In the genomic region with DNA sequence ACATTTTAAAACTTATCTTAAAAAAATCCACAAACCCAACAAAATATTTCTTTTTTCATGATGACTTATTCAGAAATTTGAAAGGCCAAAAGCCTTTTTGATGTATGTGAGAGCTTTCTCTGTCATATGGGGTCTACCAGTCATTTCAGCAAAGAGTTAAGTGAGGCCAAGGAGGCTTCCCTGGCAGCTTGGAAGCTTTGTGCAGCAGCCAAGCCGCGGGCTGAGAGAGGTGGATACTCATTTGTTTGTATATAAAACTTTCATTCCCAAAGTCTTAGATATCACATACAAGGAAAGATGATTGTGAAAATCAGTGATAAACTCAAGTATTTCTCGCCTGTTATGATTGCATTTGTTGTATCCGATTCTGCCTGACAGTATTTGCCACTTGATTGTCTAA, we compare ENCODE assay signal across 19 cellular contexts. TPM values are rescaled to one million over a fixed set of nuclear protein-coding genes. Genes with fewer than 3 reads are reported as not detected.
DNase-seq lines count a peak whose midpoint lies in the region; FAIRE-seq and TF ChIP-seq lines count a peak whose summit lies in the region.
"Had no signal": no experiment of that assay in that cellular context is flagged by ENCODE, and none has a peak within 500 bp of the region (broad histone marks: within the 10 kb centered on the region; RNA-seq: fewer than 3 reads in every experiment).

No MANE protein-coding gene starts in this region.

- no peak for FAIRE-seq in H1 (lab: Jason Lieb, UNC)

- no peaks in the 10 kb centered on the region for H3K23me2 ChIP-seq in H1 (ENCODE audit: low read depth, low read length)

- WGBS in H1 (ENCODE audit: extremely low coverage in 1 of 2, insufficient coverage in 1 of 2, insufficient read length in 1 of 2, insufficient replicate concordance in 2 of 2, low coverage in 1 of 2, low lambda C conversion rate in 2 of 2, missing lambda C conversion rate in 1 of 2), 2 experiments, result 83% methylated on average over 4 of the region's 4 CpGs; no CpG with 5 or more reads in 1 of the 2 experiments

- intact Hi-C loops in posterior vena cava (cut with DNase I), result loop anchor here (5.0 to 10.0 kb wide), 5 partner anchors 174 to 857 kb away; a partner anchor contains a TSS

- H2BK20ac ChIP-seq in H1 (ENCODE audit: low read length), result no peak overlapping the region

- H3K18ac ChIP-seq in H1 (ENCODE audit: extremely low read depth, low read length), result no peak overlapping the region

- H3K56ac ChIP-seq in H1 (replicated peaks; ENCODE audit: insufficient read length, low read depth, low read length), result no peak overlapping the region

- CTCF ChIA-PET in H1 (lab: Charles Lee; ENCODE audit: partially characterized antibody), result interaction anchor here (0.6 to 3.8 kb wide), 18 partner anchors 9 to 745 kb away, joined by 3 to 20 read pairs (median 4); a partner anchor contains a TSS

- no peak overlapping the region for H3K27ac Mint-ChIP-seq in activated T-cell treated with anti-CD3 and anti-CD28 coated beads, Interleukin-2, amount 50 U/mL, for 24 hours
- H3K27ac Mint-ChIP-seq: activated CD4-positive, alpha-beta T cell treated with anti-CD3 and anti-CD28 coated beads, Interleukin-2, amount 10 ng/mL, durations not matched to agents 24 days and 14 days; endodermal cell; memory B cell; nephron; stimulated activated naive B cell treated with anti-CD40 and anti-IgM and Interleukin-4, amounts not matched to agents 10 μg/mL and 1 μg/mL and 100 μg/mL, for 72 hours had no signal

- H3K9me3 ChIP-seq in H1 (ENCODE audit: insufficient read depth in 2 of 2, low read depth in 1 of 2, low read length in 1 of 2) (no peaks in the 10 kb centered on the region), neural cell (ENCODE audit: low read length) (no peaks in the 10 kb centered on the region)
- H3K9me3 ChIP-seq: ascending aorta, tibial nerve had no signal

- no peak overlapping the region for H3K4ac ChIP-seq in H1 (replicated peaks; ENCODE audit: insufficient read length, low read depth, low read length)

- TF ChIP-seq POLR2A in H1 (IDR thresholded peaks at IDR 0.05; ENCODE audit: control extremely low read depth in 1 of 2, low read depth in 2 of 2, low read length in 2 of 2), result no peak

- no peaks in the 10 kb centered on the region for H3K9me3 Mint-ChIP-seq in activated T-cell treated with anti-CD3 and anti-CD28 coated beads, Interleukin-2, amount 50 U/mL, for 24 hours
- H3K9me3 Mint-ChIP-seq: activated CD4-positive, alpha-beta T cell treated with anti-CD3 and anti-CD28 coated beads, Interleukin-2, amount 10 ng/mL, durations not matched to agents 24 days and 14 days; endodermal cell; memory B cell; nephron; stimulated activated naive B cell treated with anti-CD40 and anti-IgM and Interleukin-4, amounts not matched to agents 10 μg/mL and 1 μg/mL and 100 μg/mL, for 72 hours had no signal

- H3K27me3 Mint-ChIP-seq in activated T-cell treated with anti-CD3 and anti-CD28 coated beads, Interleukin-2, amount 50 U/mL, for 24 hours, result no peaks in the 10 kb centered on the region
- H3K27me3 Mint-ChIP-seq: activated CD4-positive, alpha-beta T cell treated with anti-CD3 and anti-CD28 coated beads, Interleukin-2, amount 10 ng/mL, durations not matched to agents 24 days and 14 days; memory B cell; stimulated activated naive B cell treated with anti-CD40 and anti-IgM and Interleukin-4, amounts not matched to agents 10 μg/mL and 1 μg/mL and 100 μg/mL, for 72 hours had no signal

- H2BK120ac ChIP-seq in H1 (replicated peaks; ENCODE audit: low read depth, low read length), result no peak overlapping the region

- H3K4me1 ChIP-seq in ACC112 (ENCODE audit: control insufficient read depth, insufficient read depth, low read length, unreplicated experiment) (no peaks in the 10 kb centered on the region), KMS-11 (ENCODE audit: low read depth, poor library complexity, severe bottlenecking) (peaks cover 15% of the 10 kb centered on the region), H1 (replicated peaks in 1 of 4; ENCODE audit: control insufficient read depth in 3 of 4, insufficient read depth in 4 of 4, low read length in 3 of 4) (no peaks in the 10 kb centered on the region)

- no peaks in the 10 kb centered on the region for H3K36me3 Mint-ChIP-seq in activated T-cell treated with anti-CD3 and anti-CD28 coated beads, Interleukin-2, amount 50 U/mL, for 24 hours (ENCODE audit: low read depth)
- H3K36me3 Mint-ChIP-seq: memory B cell; stimulated activated naive B cell treated with anti-CD40 and anti-IgM and Interleukin-4, amounts not matched to agents 10 μg/mL and 1 μg/mL and 100 μg/mL, for 72 hours had no signal

- no peaks in the 10 kb centered on the region for H3K79me2 ChIP-seq in ACC112 (ENCODE audit: control insufficient read depth, insufficient read depth, low read length, unreplicated experiment)
- no peaks in the 10 kb centered on the region for H3K79me2 ChIP-seq in KMS-11 (ENCODE audit: insufficient read depth, low read depth)
- no peaks in the 10 kb centered on the region for H3K79me2 ChIP-seq in H1 (ENCODE audit: control insufficient read depth in 1 of 2, insufficient read depth in 2 of 2, low read length in 2 of 2)
- no peaks in the 10 kb centered on the region for H3K79me2 ChIP-seq in neural cell (replicated peaks; ENCODE audit: insufficient read depth, low read length)

- H3K9ac ChIP-seq in KMS-11 (no peak overlapping the region), H1 (replicated peaks in 1 of 4; ENCODE audit: extremely low read depth in 1 of 4, low read depth in 3 of 4, low read length in 3 of 4) (no peak overlapping the region), neural cell (ENCODE audit: low read length) (no peak overlapping the region)

- no peak overlapping the region for H2BK15ac ChIP-seq in H1 (ENCODE audit: low read length)

- DNase-seq in H1 (ENCODE audit: low read depth in 1 of 2, low spot score in 2 of 2) (no peak), posterior vena cava (ENCODE audit: low spot score) (no peak), NCI-H1105 (lab: John Stamatoyannopoulos, UW) (no peak), amniotic stem cell (lab: John Stamatoyannopoulos, UW) (no peak)
- DNase-seq in activated T-cell treated with anti-CD3 and anti-CD28 coated beads, Interleukin-2, amount 50 U/mL, for 24 hours, result no peak
- DNase-seq: activated CD8-positive, alpha-beta memory T cell treated with anti-CD3 and anti-CD28 coated beads, Interleukin-2, amount 50 U/mL, for 48 hours had no signal

- H3K27me3 ChIP-seq in ACC112 (ENCODE audit: insufficient read depth, low read length) (no peaks in the 10 kb centered on the region), KMS-11 (ENCODE audit: insufficient read depth, low read depth) (no peaks in the 10 kb centered on the region), H1 (replicated peaks in 1 of 4; ENCODE audit: control insufficient read depth in 3 of 4, extremely low read depth in 1 of 4, insufficient read depth in 3 of 4, low read length in 3 of 4) (no peaks in the 10 kb centered on the region), neural cell (ENCODE audit: insufficient read depth, low read depth, low read length) (no peaks in the 10 kb centered on the region)
- H3K27me3 ChIP-seq: ascending aorta, tibial nerve had no signal

- H3K23ac ChIP-seq in H1 (ENCODE audit: insufficient read length), result no peak overlapping the region

- no peak overlapping the region for H3K14ac ChIP-seq in H1 (ENCODE audit: insufficient read length)

- H2BK5ac ChIP-seq in H1 (ENCODE audit: low read depth, low read length), result no peak overlapping the region

- H3F3A ChIP-seq in neural cell (ENCODE audit: insufficient read depth, low read length, poor library complexity, severe bottlenecking), result no peaks in the 10 kb centered on the region

- H3K4me2 ChIP-seq in KMS-11 (no peak overlapping the region), H1 (ENCODE audit: insufficient read depth in 1 of 2, low read depth in 2 of 2, low read length in 2 of 2) (no peak overlapping the region), neural cell (ENCODE audit: low read length) (no peak overlapping the region)

- H4K5ac ChIP-seq in H1 (ENCODE audit: insufficient read length, low read depth, low read length), result no peak overlapping the region

- no peak overlapping the region for H4K91ac ChIP-seq in H1 (replicated peaks; ENCODE audit: insufficient read length, low read length)

- H3K9me2 ChIP-seq in neural cell (ENCODE audit: insufficient read depth, low read length), result no peaks in the 10 kb centered on the region

- H3K79me1 ChIP-seq in H1 (ENCODE audit: low read depth, low read length), result no peaks in the 10 kb centered on the region

- no peak overlapping the region for H3K4me3 ChIP-seq in ACC112 (ENCODE audit: low read depth, low read length)
- no peak overlapping the region for H3K4me3 ChIP-seq in KMS-11 (IDR thresholded peaks at IDR 0.05; ENCODE audit: insufficient read depth, low read depth, low read length)
- H3K4me3 ChIP-seq in H1 (ENCODE audit: extremely low read depth in 1 of 4, insufficient read depth in 2 of 4, low read depth in 3 of 4, low read length in 4 of 4), result no peak overlapping the region
- H3K4me3 ChIP-seq in neural cell (ENCODE audit: low read length), result no peak overlapping the region
- H3K4me3 ChIP-seq: ascending aorta, tibial nerve had no signal

- no peaks in the 10 kb centered on the region for H3K4me1 Mint-ChIP-seq in activated T-cell treated with anti-CD3 and anti-CD28 coated beads, Interleukin-2, amount 50 U/mL, for 24 hours (ENCODE audit: low read depth)
- H3K4me1 Mint-ChIP-seq: activated CD4-positive, alpha-beta T cell treated with anti-CD3 and anti-CD28 coated beads, Interleukin-2, amount 10 ng/mL, durations not matched to agents 24 days and 14 days; endodermal cell; memory B cell had no signal

- POLR2A ChIA-PET in H1 (lab: Charles Lee; ENCODE audit: partially characterized antibody), result no interaction called here

- H4K8ac ChIP-seq in H1 (ENCODE audit: extremely low read depth, insufficient read depth, low read length), result no peak overlapping the region

- H4K20me1 ChIP-seq in KMS-11 (ENCODE audit: insufficient read depth), result no peaks in the 10 kb centered on the region
- H4K20me1 ChIP-seq in H1 (replicated peaks in 1 of 2; ENCODE audit: control insufficient read depth in 1 of 2, insufficient read depth in 2 of 2, low read length in 2 of 2), result no peaks in the 10 kb centered on the region
- H4K20me1 ChIP-seq in neural cell (ENCODE audit: insufficient read depth), result no peaks in the 10 kb centered on the region

- H2BK12ac ChIP-seq in H1 (ENCODE audit: low read depth, low read length), result no peak overlapping the region

- no peak overlapping the region for H2AK5ac ChIP-seq in H1 (ENCODE audit: low read depth, low read length)

- TF ChIP-seq RAD21 in H1 (IDR thresholded peaks at IDR 0.05 in 1 of 2, conservative IDR thresholded peaks at IDR 0.05 in 1 of 2; ENCODE audit: low read depth in 2 of 2, low read length in 2 of 2) (no peak), neural cell (conservative IDR thresholded peaks at IDR 0.05) (no peak)

- no peak overlapping the region for H3K27ac ChIP-seq in ACC112 (ENCODE audit: low read depth, low read length)
- H3K27ac ChIP-seq in KMS-11, result no peak overlapping the region
- no peak overlapping the region for H3K27ac ChIP-seq in H1 (ENCODE audit: low read depth, low read length)
- H3K27ac ChIP-seq in neural cell (ENCODE audit: low read length), result no peak overlapping the region
- H3K27ac ChIP-seq: ascending aorta, RWPE1 had no signal

- TF ChIP-seq CTCF in KMS-11 (conservative IDR thresholded peaks at IDR 0.05; ENCODE audit: low read depth, low read length) (no peak), H1 (IDR thresholded peaks at IDR 0.05; ENCODE audit: control extremely low read depth in 1 of 3, insufficient read depth in 1 of 3, low read depth in 1 of 3, low read length in 3 of 3) (no peak), neural cell (IDR thresholded peaks at IDR 0.05; ENCODE audit: poor library complexity, severe bottlenecking) (no peak)

- no peak overlapping the region for H3K4me3 Mint-ChIP-seq in activated T-cell treated with anti-CD3 and anti-CD28 coated beads, Interleukin-2, amount 50 U/mL, for 24 hours
- H3K4me3 Mint-ChIP-seq: activated CD4-positive, alpha-beta T cell treated with anti-CD3 and anti-CD28 coated beads, Interleukin-2, amount 10 ng/mL, durations not matched to agents 24 days and 14 days; endodermal cell; memory B cell; nephron; stimulated activated naive B cell treated with anti-CD40 and anti-IgM and Interleukin-4, amounts not matched to agents 10 μg/mL and 1 μg/mL and 100 μg/mL, for 72 hours had no signal

- no peak for TF ChIP-seq EP300 in H1 (IDR thresholded peaks at IDR 0.05; ENCODE audit: borderline replicate concordance in 1 of 2, low read depth in 2 of 2, low read length in 2 of 2)
- TF ChIP-seq EP300 in neural cell (conservative IDR thresholded peaks at IDR 0.05; ENCODE audit: poor library complexity, severe bottlenecking), result no peak

- peak overlapping the region; percentile 70 for H2AFZ ChIP-seq in ACC112 (ENCODE audit: low read length, unreplicated experiment)
- peak overlapping the region; percentile 47; the same call in 1 of the 2 replicates for H2AFZ ChIP-seq in KMS-11 (ENCODE audit: low read depth)
- H2AFZ ChIP-seq in H1 (ENCODE audit: low read length), result peak overlapping the region; percentile 95
- peak overlapping the region; percentile 28 for H2AFZ ChIP-seq in neural cell (ENCODE audit: low read depth, low read length)

- no peaks in the 10 kb centered on the region for H3K36me3 ChIP-seq in ACC112 (ENCODE audit: insufficient read depth, low read length)
- no peaks in the 10 kb centered on the region for H3K36me3 ChIP-seq in KMS-11 (ENCODE audit: insufficient read depth)
- H3K36me3 ChIP-seq in H1 (ENCODE audit: control insufficient read depth in 2 of 4, insufficient read depth in 4 of 4, low read length in 3 of 4), result no peaks in the 10 kb centered on the region
- H3K36me3 ChIP-seq in neural cell (ENCODE audit: insufficient read depth, low read length), result no peaks in the 10 kb centered on the region
- H3K36me3 ChIP-seq: ascending aorta, tibial nerve had no signal

RNA-seq across cellular contexts. Expression of a gene that starts 48.5 kb away (rescaled TPM):
- not detected in 2 replicates for total RNA-seq in H1 (2021; fragmentation: NEBNext Ultra II Directional; extraction: Animal tissue kit (Norgen Biotek cat#: 25700))
- not detected in 2 replicates for polyA plus RNA-seq in H1 (2011; rRNA removed)
- not detected for polyA plus RNA-seq in H1 (2011; cell fraction: cytosol; rRNA removed)
- polyA plus RNA-seq in H1 (2011; cell fraction: nucleus; rRNA removed), result not detected
- not detected in 4 replicates for polyA plus RNA-seq in H1 (2012, experiment 1 of 2)
- not detected for polyA plus RNA-seq in H1 (2012, experiment 2 of 2)
- not detected for polyA plus RNA-seq in H1 (2013, experiment 1 of 2)
- not detected for polyA plus RNA-seq in H1 (2013, experiment 2 of 2)
- under 0.01 TPM in 2 replicates for polyA minus RNA-seq in H1 (2011; rRNA and poly(A)+ RNA removed)
- polyA minus RNA-seq in H1 (2011; cell fraction: cytosol; rRNA and poly(A)+ RNA removed), result not detected
- not detected for polyA minus RNA-seq in H1 (2011; cell fraction: nucleus; rRNA and poly(A)+ RNA removed)
- polyA plus RNA-seq in neural cell, result not detected in 2 replicates
- polyA minus RNA-seq in neural cell, result not detected in 2 replicates
- not detected for total RNA-seq in posterior vena cava
- total RNA-seq: activated CD4-positive, alpha-beta T cell treated with anti-CD3 and anti-CD28 coated beads, Interleukin-2, amount 10 ng/mL, durations not matched to agents 24 days and 14 days; ascending aorta; Daoy; endodermal cell; renal cortical epithelial cell; tibial nerve had no signal

RNA-seq across cellular contexts. Expression of a gene that starts 49.7 kb away (rescaled TPM):
- total RNA-seq in H1 (2021; fragmentation: NEBNext Ultra II Directional; extraction: Animal tissue kit (Norgen Biotek cat#: 25700)), result not detected in 2 replicates
- polyA plus RNA-seq in H1 (2011; rRNA removed) (not detected in 2 replicates), neural cell (not detected in 2 replicates)
- not detected for polyA plus RNA-seq in H1 (2011; cell fraction: cytosol; rRNA removed)
- not detected for polyA plus RNA-seq in H1 (2011; cell fraction: nucleus; rRNA removed)
- polyA plus RNA-seq in H1 (2012, experiment 1 of 2), result not detected in 4 replicates
- polyA plus RNA-seq in H1 (2012, experiment 2 of 2), result not detected
- polyA plus RNA-seq in H1 (2013, experiment 1 of 2), result not detected
- polyA plus RNA-seq in H1 (2013, experiment 2 of 2), result not detected
- under 0.01 TPM in 2 replicates for polyA minus RNA-seq in H1 (2011; rRNA and poly(A)+ RNA removed)
- not detected for polyA minus RNA-seq in H1 (2011; cell fraction: cytosol; rRNA and poly(A)+ RNA removed)
- polyA minus RNA-seq in H1 (2011; cell fraction: nucleus; rRNA and poly(A)+ RNA removed), result not detected
- polyA minus RNA-seq in neural cell, result not detected in 2 replicates
- not detected for total RNA-seq in posterior vena cava
- total RNA-seq: activated CD4-positive, alpha-beta T cell treated with anti-CD3 and anti-CD28 coated beads, Interleukin-2, amount 10 ng/mL, durations not matched to agents 24 days and 14 days; ascending aorta; Daoy; endodermal cell; renal cortical epithelial cell; tibial nerve had no signal

Comparison
In these comparisons a context has a peak if more than half of its experiments do, and no peak if none do; other contexts are left out.
1. H2AFZ ChIP-seq: peak in every context shown above with its lines; median percentile 95 in H1; 70 in ACC112; 47 in KMS-11; 28 in neural cell.